ENCODE assay signal across 18 cellular contexts in genomic region chr1:18047122-18047521, GRCh38.
DNase-seq lines count a peak whose midpoint lies in the region; ATAC-seq and TF ChIP-seq lines count a peak whose summit lies in the region.
"Had no signal": no experiment of that assay in that cellular context is flagged by ENCODE, and none has a peak within 500 bp of the region (broad histone marks: within the 10 kb centered on the region; RNA-seq: fewer than 3 reads in every experiment).

No MANE protein-coding gene starts in this region.

- H4K8ac ChIP-seq in neuronal stem cell (ENCODE audit: low read depth, low read length): no peak overlapping the region

- DNase-seq in NCI-H82 (lab: John Stamatoyannopoulos, UW) (peak; percentile 35), NCI-H82 treated with DMSO at 0.1 percent for 48 hours (lab: John Stamatoyannopoulos, UW; ENCODE audit: unreplicated experiment) (no peak), cerebellar cortex (ENCODE audit: low spot score) (peak; percentile 62), neuronal stem cell (ENCODE audit: low spot score) (no peak), AG08396 (ENCODE audit: low spot score) (no peak), GM20000 (ENCODE audit: low spot score) (no peak)
- DNase-seq: 8988T; BE2C; CD4-positive, CD25-positive, alpha-beta regulatory T cell; CD8-positive, alpha-beta memory T cell; DMS79 treated with DMSO at 0.1 percent for 48 hours; GOT3; H7; HFFc6 had no signal

- no peak overlapping the region for H2BK15ac ChIP-seq in neuronal stem cell (ENCODE audit: low read length)

- no peak overlapping the region for H3K14ac ChIP-seq in neuronal stem cell (ENCODE audit: low read length)

- H3K27ac ChIP-seq in neuronal stem cell (replicated peaks; ENCODE audit: low read length): no peak overlapping the region
- H3K27ac ChIP-seq: HL-60 had no signal

- no peak overlapping the region for H2BK120ac ChIP-seq in neuronal stem cell (ENCODE audit: low read depth, low read length)

- no peak overlapping the region for H3K4ac ChIP-seq in neuronal stem cell (ENCODE audit: low read length)

- no peak for ATAC-seq in GM18502 (IDR thresholded peaks at IDR 0.05; ENCODE audit: poor library complexity, unreplicated experiment)
- ATAC-seq: GM12878, HCT116 had no signal

- H3K9me3 ChIP-seq in neuronal stem cell (replicated peaks in 1 of 2; ENCODE audit: control insufficient read depth in 2 of 2, insufficient read depth in 1 of 2, low read depth in 1 of 2, low read length in 2 of 2): peaks cover 0 to 4% of the 10 kb centered on the region in 2 donors
- H3K9me3 ChIP-seq: BE2C had no signal

- no peaks in the 10 kb centered on the region for H3K79me1 ChIP-seq in neuronal stem cell (ENCODE audit: low read depth, low read length)

- H3K4me1 ChIP-seq in neuronal stem cell (ENCODE audit: control insufficient read depth in 2 of 2, insufficient read depth in 1 of 2, low read depth in 1 of 2, low read length in 2 of 2): no peaks in the 10 kb centered on the region
- H3K4me1 ChIP-seq: BE2C had no signal

- H3K4me3 ChIP-seq in neuronal stem cell (ENCODE audit: low read length in 2 of 2): no peak overlapping the region
- H3K4me3 ChIP-seq: GM12878 had no signal

- TF ChIP-seq CTCF in GM20000 (IDR thresholded peaks at IDR 0.05; ENCODE audit: extremely low read depth, missing control alignments): no peak

- H2AFZ ChIP-seq in neuronal stem cell (ENCODE audit: low read length): no peak overlapping the region

- no peak overlapping the region for H2BK5ac ChIP-seq in neuronal stem cell (ENCODE audit: low read length)

- no peaks in the 10 kb centered on the region for H3K36me3 ChIP-seq in neuronal stem cell (replicated peaks in 1 of 2; ENCODE audit: control insufficient read depth in 2 of 2, insufficient read depth in 2 of 2, low read length in 2 of 2)
- H3K36me3 ChIP-seq: BE2C had no signal

- no peak overlapping the region for H3K18ac ChIP-seq in neuronal stem cell (ENCODE audit: low read length)

- no CpG with 5 or more reads among the region's 3 CpGs for WGBS in neuronal stem cell (ENCODE audit: extremely low coverage in 2 of 2, insufficient read length in 2 of 2, insufficient replicate concordance in 1 of 2), 2 donors

- peak overlapping the region; percentile 44 for H2AK5ac ChIP-seq in neuronal stem cell (ENCODE audit: low read depth, low read length)

- no peak overlapping the region for H4K91ac ChIP-seq in neuronal stem cell (ENCODE audit: low read depth, low read length, poor library complexity)

- H3K9ac ChIP-seq in neuronal stem cell (ENCODE audit: low read depth, low read length, poor library complexity): no peak overlapping the region

- no peaks in the 10 kb centered on the region for H3K27me3 ChIP-seq in neuronal stem cell (ENCODE audit: control insufficient read depth in 3 of 3, insufficient read depth in 3 of 3, low read depth in 1 of 3, low read length in 3 of 3)
- H3K27me3 ChIP-seq: BE2C had no signal

- no peak overlapping the region for H2BK12ac ChIP-seq in neuronal stem cell (ENCODE audit: low read length)

- H3K23ac ChIP-seq in neuronal stem cell (ENCODE audit: low read depth, low read length, poor library complexity): no peak overlapping the region

- no peak overlapping the region for H3K4me2 ChIP-seq in neuronal stem cell (ENCODE audit: insufficient read depth, low read length, poor library complexity, severe bottlenecking)

Comparison
In these comparisons a context has a peak if more than half of its experiments do, and no peak if none do; other contexts are left out.
1. DNase-seq: peak in NCI-H82 (single experiment) and cerebellar cortex (single experiment); none in NCI-H82 treated with DMSO at 0.1 percent for 48 hours (single experiment), neuronal stem cell (single experiment), AG08396 (single experiment) and GM20000 (single experiment).